In the genomic region with DNA sequence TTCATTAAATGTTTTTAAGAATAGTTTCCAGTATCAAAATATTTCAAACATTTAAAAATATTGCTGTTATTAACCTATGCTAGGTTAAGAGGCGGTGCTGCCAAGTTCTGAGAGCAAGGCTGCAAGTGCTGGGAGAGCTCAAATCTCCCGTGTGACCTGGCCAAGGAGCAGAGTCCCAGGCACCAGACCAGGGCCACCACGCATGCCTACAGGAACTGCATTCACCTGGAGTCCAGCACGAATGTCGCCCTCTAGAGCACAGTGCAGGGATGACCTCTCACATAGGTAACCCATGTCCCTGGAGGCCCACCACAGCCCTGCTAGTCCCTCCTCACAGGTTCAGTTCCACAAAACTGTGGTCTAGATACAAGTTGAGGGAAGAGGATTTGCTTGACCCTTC, we compare ENCODE assay signal across 8 cellular contexts.
DNase-seq lines count a peak whose midpoint lies in the region; ATAC-seq and TF ChIP-seq lines count a peak whose summit lies in the region.

No MANE protein-coding gene starts in this region.

- H3K27ac ChIP-seq in heart left ventricle = no peak overlapping the region
- no peak overlapping the region for H3K27ac ChIP-seq in Karpas-422 (ENCODE audit: low read length)
- H3K27ac ChIP-seq in thyroid gland = no peak overlapping the region
- no peak overlapping the region for H3K27ac ChIP-seq in mesenchymal stem cell (ENCODE audit: low read length, poor library complexity, severe bottlenecking)
- H3K27ac ChIP-seq in CD4-positive, alpha-beta T cell (ENCODE audit: low read depth, low read length) = no peak overlapping the region

- no peak overlapping the region for H3K9ac ChIP-seq in Karpas-422 (ENCODE audit: low read length)
- H3K9ac ChIP-seq in mesenchymal stem cell (ENCODE audit: low read length) = no peak overlapping the region

- WGBS in heart left ventricle, 4 donors = 49 to 58% (median 52%) methylated on average over 5 of the region's 5 CpGs
- 57 to 74% methylated on average over 5 of the region's 5 CpGs for WGBS in thyroid gland, 2 donors
- WGBS in mesenchymal stem cell = 85% methylated on average over 5 of the region's 5 CpGs

- no peak overlapping the region for H3K23ac ChIP-seq in mesenchymal stem cell (ENCODE audit: low read length in 2 of 2)

- H2BK120ac ChIP-seq in mesenchymal stem cell (ENCODE audit: low read depth, low read length) = no peak overlapping the region

- H3K4me3 ChIP-seq in heart left ventricle (no peak overlapping the region), Karpas-422 (ENCODE audit: low read length) (no peak overlapping the region), epithelial cell of proximal tubule (ENCODE audit: low read depth, low read length) (no peak overlapping the region), thyroid gland (replicated peaks in 1 of 3) (no peak overlapping the region), mesenchymal stem cell (ENCODE audit: insufficient read depth in 1 of 2, low read depth in 1 of 2, low read length in 2 of 2) (no peak overlapping the region)

- no peaks in the 10 kb centered on the region for H3K4me1 ChIP-seq in heart left ventricle
- no peaks in the 10 kb centered on the region for H3K4me1 ChIP-seq in Karpas-422 (ENCODE audit: low read length)
- H3K4me1 ChIP-seq in thyroid gland = no peaks in the 10 kb centered on the region
- no peaks in the 10 kb centered on the region for H3K4me1 ChIP-seq in mesenchymal stem cell (ENCODE audit: control insufficient read depth, insufficient read depth, low read depth, low read length)

- no peak overlapping the region for H4K8ac ChIP-seq in mesenchymal stem cell (ENCODE audit: low read length)

- ATAC-seq in heart left ventricle (no peak), left cardiac atrium (no peak), GM21825 (IDR thresholded peaks at IDR 0.05; ENCODE audit: unreplicated experiment) (peak; percentile 87)
- no peak for ATAC-seq in CD4-positive, alpha-beta T cell (ENCODE audit: poor library complexity)

- H3K27ac Mint-ChIP-seq in CD4-positive, alpha-beta T cell = no peak overlapping the region

- H3K18ac ChIP-seq in mesenchymal stem cell (ENCODE audit: low read depth in 1 of 2, low read length in 2 of 2) = no peak overlapping the region

- H3K27me3 Mint-ChIP-seq in CD4-positive, alpha-beta T cell = no peaks in the 10 kb centered on the region

- H3K9me3 Mint-ChIP-seq in CD4-positive, alpha-beta T cell = peaks cover 11% of the 10 kb centered on the region

- no peak overlapping the region for H2AK5ac ChIP-seq in mesenchymal stem cell (ENCODE audit: low read length, severe bottlenecking)

- POLR2A ChIA-PET in CD4-positive, alpha-beta T cell (lab: Charles Lee) = no interaction called here

- H3K4me3 Mint-ChIP-seq in CD4-positive, alpha-beta T cell = no peak overlapping the region

- H3K27me3 ChIP-seq in heart left ventricle (peaks cover 0 to 5% (median 0%) of the 10 kb centered on the region in 9 donors), Karpas-422 (ENCODE audit: low read length) (no peaks in the 10 kb centered on the region), thyroid gland (no peaks in the 10 kb centered on the region), mesenchymal stem cell (ENCODE audit: control insufficient read depth in 1 of 2, insufficient read depth in 1 of 2, low read length in 2 of 2) (no peaks in the 10 kb centered on the region)
- no peaks in the 10 kb centered on the region for H3K27me3 ChIP-seq in CD4-positive, alpha-beta T cell (ENCODE audit: control insufficient read depth, insufficient read depth, low read length)

- no peak overlapping the region for H2BK5ac ChIP-seq in mesenchymal stem cell (ENCODE audit: low read depth, low read length, poor library complexity, severe bottlenecking)

- H3K36me3 ChIP-seq in heart left ventricle (no peaks in the 10 kb centered on the region), Karpas-422 (ENCODE audit: insufficient read depth, low read length) (no peaks in the 10 kb centered on the region), thyroid gland (no peaks in the 10 kb centered on the region), mesenchymal stem cell (ENCODE audit: control insufficient read depth in 1 of 2, insufficient read depth in 2 of 2, low read depth in 1 of 2, low read length in 2 of 2) (no peaks in the 10 kb centered on the region)

- H3K9me3 ChIP-seq in heart left ventricle (peaks cover 0 to 27% (median 7%) of the 10 kb centered on the region in 12 donors), Karpas-422 (ENCODE audit: low read length) (no peaks in the 10 kb centered on the region), thyroid gland (no peaks in the 10 kb centered on the region), mesenchymal stem cell (ENCODE audit: control insufficient read depth, low read length) (peaks cover 9% of the 10 kb centered on the region)
- H3K9me3 ChIP-seq in CD4-positive, alpha-beta T cell (ENCODE audit: control insufficient read depth, low read length) = no peaks in the 10 kb centered on the region

- H3K9me2 ChIP-seq in Karpas-422 (replicated peaks; ENCODE audit: insufficient read depth, low read length) = no peaks in the 10 kb centered on the region

- H3K4me2 ChIP-seq in Karpas-422 (ENCODE audit: low read depth, low read length, poor library complexity, severe bottlenecking) (no peak overlapping the region), mesenchymal stem cell (ENCODE audit: low read length, poor library complexity, severe bottlenecking) (no peak overlapping the region)

- no peak overlapping the region for H2BK12ac ChIP-seq in mesenchymal stem cell (ENCODE audit: low read length in 2 of 2)

- H3K4ac ChIP-seq in mesenchymal stem cell (ENCODE audit: low read depth in 1 of 2, low read length in 2 of 2) = no peak overlapping the region

- no peaks in the 10 kb centered on the region for H4K20me1 ChIP-seq in Karpas-422 (ENCODE audit: insufficient read depth, low read depth, low read length)

- H4K91ac ChIP-seq in mesenchymal stem cell (ENCODE audit: low read length) = no peak overlapping the region

- H3K4me1 Mint-ChIP-seq in CD4-positive, alpha-beta T cell (ENCODE audit: low read depth) = peaks cover 12% of the 10 kb centered on the region

- H3K79me2 ChIP-seq in Karpas-422 (ENCODE audit: low read length) = no peaks in the 10 kb centered on the region

- H3K36me3 Mint-ChIP-seq in CD4-positive, alpha-beta T cell (ENCODE audit: low read depth) = no peaks in the 10 kb centered on the region

- DNase-seq in heart left ventricle (peak in 1 of 5 donors; percentile 39), left cardiac atrium (no peak), Karpas-422 (peak; percentile 84), epithelial cell of proximal tubule (ENCODE audit: low read depth) (no peak), thyroid gland (no peak), mesenchymal stem cell (no peak)
- no peak for DNase-seq in CD4-positive, alpha-beta T cell

- TF ChIP-seq POLR2A in heart left ventricle (IDR thresholded peaks at IDR 0.05) (no peak), thyroid gland (IDR thresholded peaks at IDR 0.05) (no peak)

- H2BK15ac ChIP-seq in mesenchymal stem cell (ENCODE audit: low read depth, poor library complexity, severe bottlenecking) = no peak overlapping the region

- peak in 9 of 12 donors; percentile 7 to 32 (median 20) for TF ChIP-seq CTCF in heart left ventricle (IDR thresholded peaks at IDR 0.05)
- TF ChIP-seq CTCF in epithelial cell of proximal tubule (conservative IDR thresholded peaks at IDR 0.05; ENCODE audit: low read depth, low read length) = peak; percentile 60
- TF ChIP-seq CTCF in thyroid gland (IDR thresholded peaks at IDR 0.05) = no peak
- no peak for TF ChIP-seq CTCF in CD4-positive, alpha-beta T cell (IDR thresholded peaks at IDR 0.05)

- H3K79me1 ChIP-seq in mesenchymal stem cell (replicated peaks; ENCODE audit: low read length, poor library complexity, severe bottlenecking) = no peaks in the 10 kb centered on the region

- CTCF ChIA-PET in CD4-positive, alpha-beta T cell (lab: Charles Lee) = no interaction called here

- no peak overlapping the region for H2AFZ ChIP-seq in Karpas-422 (ENCODE audit: low read length)
- no peak overlapping the region for H2AFZ ChIP-seq in mesenchymal stem cell (ENCODE audit: low read depth, low read length)

- H3K14ac ChIP-seq in mesenchymal stem cell (ENCODE audit: low read length in 2 of 2) = no peak overlapping the region

- intact Hi-C loops in heart left ventricle (cut with DNase I) = no loop called here
- intact Hi-C loops in left cardiac atrium (cut with DNase I) = no loop called here
- intact Hi-C loops in thyroid gland (cut with DNase I) = no loop called here
- intact Hi-C loops in CD4-positive, alpha-beta T cell (cut with DNase I, micrococcal nuclease) = no loop called here

Comparison
In these comparisons a context has a peak if more than half of its experiments do, and no peak if none do; other contexts are left out.
1. CTCF ChIP-seq: peak in heart left ventricle (9 of 12) and epithelial cell of proximal tubule (single experiment); none in thyroid gland (0 of 6) and CD4-positive, alpha-beta T cell (single experiment).